Comparison of ENCODE assay signal across 1 cellular context in the genomic region with DNA sequence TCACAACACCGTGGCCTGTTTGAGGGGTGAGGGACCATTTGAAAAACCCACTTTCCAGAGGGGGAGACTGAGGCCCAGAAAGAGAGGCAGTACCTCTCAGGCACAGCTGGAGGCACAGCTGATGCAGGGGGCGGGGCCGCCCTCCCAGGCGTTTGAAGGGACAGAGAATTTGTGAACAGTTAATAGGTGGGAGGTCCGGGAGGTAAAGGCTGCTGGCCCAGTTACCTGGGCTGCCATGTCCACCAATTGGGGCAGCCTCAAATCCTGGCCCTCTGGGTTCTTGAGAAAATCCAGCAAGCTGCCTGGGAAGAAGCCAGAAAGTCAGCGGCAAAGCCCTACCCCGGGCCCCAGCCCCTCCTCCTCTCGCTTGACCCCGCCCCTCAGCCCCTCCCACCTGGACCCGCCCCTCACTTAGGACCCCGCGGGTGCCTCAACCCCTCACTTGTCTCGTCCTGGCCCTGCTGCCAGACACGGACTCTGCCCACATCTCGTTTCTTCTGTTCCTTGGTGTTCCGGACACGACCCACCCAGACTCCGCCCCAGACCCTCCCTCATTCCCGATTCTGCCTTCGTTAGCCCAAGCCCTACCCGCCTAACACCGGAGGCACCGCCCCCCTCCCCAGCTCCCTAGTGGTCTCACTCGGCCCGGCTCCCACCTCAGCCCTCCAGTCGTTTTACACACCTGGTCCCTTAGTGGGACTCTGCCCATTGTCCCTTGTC.
TF ChIP-seq lines count a peak whose summit lies in the region.

No MANE protein-coding gene starts in this region.

TF ChIP-seq in HepG2, 621 proteins besides CTCF, POLR2A, EP300 and RAD21:
- no peak for TF ChIP-seq ISX (CRISPR knock-in tag; conservative IDR thresholded peaks at IDR 0.05)
- TF ChIP-seq ZNF629 (CRISPR knock-in tag; conservative IDR thresholded peaks at IDR 0.05), result peak; percentile 50; the same call in 1 of the 2 replicates
